In the genomic region with DNA sequence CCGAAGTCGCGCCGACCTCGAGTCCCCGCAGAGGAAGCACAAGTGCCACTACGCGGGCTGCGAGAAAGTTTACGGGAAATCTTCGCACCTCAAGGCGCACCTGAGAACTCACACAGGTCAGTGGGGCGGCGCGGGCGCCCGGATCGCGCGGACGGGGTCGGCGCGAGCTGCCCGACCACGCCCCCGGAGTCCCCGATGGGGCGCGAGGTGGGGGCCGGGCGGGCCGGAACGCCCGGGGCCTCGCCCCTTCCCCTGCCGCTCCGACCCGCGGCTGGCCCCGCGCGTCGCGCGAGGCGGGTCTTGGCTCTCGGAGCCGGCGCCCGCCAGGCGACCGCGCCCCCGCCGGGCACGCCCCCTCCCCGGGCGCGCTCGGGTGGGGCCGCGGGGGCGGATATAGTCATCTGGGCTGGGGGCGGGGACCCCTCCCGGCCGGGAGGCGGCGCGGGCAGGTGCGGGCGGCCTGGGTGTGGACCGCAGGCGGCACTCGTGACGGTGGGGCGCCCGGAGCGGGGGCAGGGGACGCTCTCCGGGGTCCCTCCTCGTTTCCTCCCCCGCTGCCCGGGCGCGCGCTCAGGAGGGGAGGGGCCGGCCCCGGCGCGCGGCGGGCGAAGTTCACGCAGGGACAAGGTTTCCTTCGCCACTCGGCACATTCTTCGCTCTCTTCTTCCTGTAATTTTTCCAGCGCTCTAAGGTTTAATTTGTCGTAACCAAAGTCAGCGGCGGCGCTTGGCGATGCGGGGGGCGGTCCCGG, we compare ENCODE assay signal across 8 cellular contexts. TPM values are rescaled to one million over a fixed set of nuclear protein-coding genes. Genes with fewer than 3 reads are reported as not detected.
A peak's percentile ranks its signal among the peaks of the same experiment; 100 is the strongest.
DNase-seq lines count a peak whose midpoint lies in the region; ATAC-seq and TF ChIP-seq lines count a peak whose summit lies in the region.

No MANE protein-coding gene starts in this region.

- H3K9me3 Mint-ChIP-seq in neural crest cell: no peaks in the 10 kb centered on the region

- H3K4me3 Mint-ChIP-seq in neural crest cell: peak overlapping the region; percentile 95

- H3K4me1 Mint-ChIP-seq in neural crest cell: peaks cover 49% of the 10 kb centered on the region

- TF ChIP-seq CTCF in fibroblast of pulmonary artery (IDR thresholded peaks at IDR 0.05; ENCODE audit: low read length, missing control alignments) (no peak), neural crest cell (conservative IDR thresholded peaks at IDR 0.05) (no peak)

- peak overlapping the region; percentile 72 for H3K27ac ChIP-seq in temporal lobe (ENCODE audit: low read depth, low read length)

- H3K36me3 Mint-ChIP-seq in neural crest cell (ENCODE audit: low read depth): no peaks in the 10 kb centered on the region

- peak; percentile 14 to 23 for DNase-seq in AML-193 (lab: John Stamatoyannopoulos, UW)
- DNase-seq in NOMO-1 treated with DMSO at 0.1 percent for 48 hours (lab: John Stamatoyannopoulos, UW; ENCODE audit: unreplicated experiment): peak; percentile 58
- DNase-seq in activated T-helper 1 cell treated with anti-CD3 and anti-CD28 coated beads, Interleukin-2, amount 50 U/mL, for 16 hours (ENCODE audit: low read depth in 1 of 2, low spot score in 1 of 2): peak; percentile 52 to 68
- DNase-seq in fibroblast of pulmonary artery (ENCODE audit: low read depth): peak; percentile 43
- DNase-seq in neural crest cell (ENCODE audit: low read depth, low spot score): peak; percentile 26
- DNase-seq in occipital lobe (lab: John Stamatoyannopoulos, UW): no peak

- no peak overlapping the region for H3K27ac Mint-ChIP-seq in neural crest cell (ENCODE audit: unreplicated experiment)

- ATAC-seq in GM21360 (IDR thresholded peaks at IDR 0.05; ENCODE audit: unreplicated experiment): peak; percentile 10

- peak overlapping the region; percentile 69 for H3K4me3 ChIP-seq in fibroblast of pulmonary artery (replicated peaks; ENCODE audit: low read depth, low read length)

- H3K27me3 Mint-ChIP-seq in neural crest cell (ENCODE audit: low read depth): peaks cover 15% of the 10 kb centered on the region

RNA-seq across cellular contexts. Expression of a gene that starts 1.2 kb away (rescaled TPM):
- total RNA-seq in neural crest cell (43.3 and 44.6 TPM in 2 replicates), temporal lobe (27.8 TPM), occipital lobe (47.9 TPM)
